In genomic region chr4:127732623-127733199, GRCh38 we compare ENCODE assay signal across 8 cellular contexts. TPM values are rescaled to one million over a fixed set of nuclear protein-coding genes. Genes with fewer than 3 reads are reported as not detected.
DNase-seq lines count a peak whose midpoint lies in the region; ATAC-seq, FAIRE-seq and TF ChIP-seq lines count a peak whose summit lies in the region.

No MANE protein-coding gene starts in this region.

- no CpG with 5 or more reads among the region's 7 CpGs for WGBS in trophoblast cell (ENCODE audit: extremely low coverage, insufficient coverage, insufficient read length)

- peak; percentile 79 for FAIRE-seq in RCC 7860 (lab: Jason Lieb, UNC)

- no peak overlapping the region for H3K4ac ChIP-seq in trophoblast cell (ENCODE audit: low read depth, low read length)

- H2AFZ ChIP-seq in fibroblast of lung (ENCODE audit: low read length) (no peak overlapping the region), trophoblast cell (ENCODE audit: insufficient read depth, low read length, poor library complexity) (no peak overlapping the region)

- no peak overlapping the region for H3K23ac ChIP-seq in trophoblast cell (ENCODE audit: low read length)

- DNase-seq in EL (peak; percentile 51), HuH-7 (ENCODE audit: low spot score) (peak; percentile 30), RCC 7860 (ENCODE audit: low spot score) (peak; percentile 50), fibroblast of lung (ENCODE audit: low read depth in 2 of 2) (peak; percentile 34 to 73), trophoblast cell (peak; percentile 11 to 84), NCI-H187 treated with DMSO at 0.1 percent for 48 hours (lab: John Stamatoyannopoulos, UW) (no peak)

- H3K4me3 ChIP-seq in fibroblast of lung (replicated peaks in 1 of 4; ENCODE audit: control extremely low read depth in 1 of 4, insufficient read depth in 1 of 4, low read depth in 3 of 4, low read length in 4 of 4) (no peak overlapping the region), trophoblast cell (ENCODE audit: low read depth, low read length) (no peak overlapping the region)

- H4K91ac ChIP-seq in trophoblast cell (ENCODE audit: low read depth, low read length): no peak overlapping the region

- H3K9ac ChIP-seq in fibroblast of lung (ENCODE audit: insufficient read depth, low read length) (no peak overlapping the region), trophoblast cell (ENCODE audit: low read length) (no peak overlapping the region)

- H3K27me3 ChIP-seq in fibroblast of lung (ENCODE audit: control insufficient read depth, insufficient read depth, low read length) (no peaks in the 10 kb centered on the region), trophoblast cell (ENCODE audit: insufficient read depth, low read length) (no peaks in the 10 kb centered on the region)

- H3K18ac ChIP-seq in trophoblast cell (ENCODE audit: low read length): no peak overlapping the region

- H3K4me2 ChIP-seq in fibroblast of lung (ENCODE audit: extremely low read depth, insufficient read depth, low read length): no peak overlapping the region
- no peak overlapping the region for H3K4me2 ChIP-seq in trophoblast cell (ENCODE audit: low read length)

- ATAC-seq in GM21367 (IDR thresholded peaks at IDR 0.05; ENCODE audit: unreplicated experiment) (peak; percentile 84), GM21619 (IDR thresholded peaks at IDR 0.05; ENCODE audit: unreplicated experiment) (no peak)

- no peak overlapping the region for H2AK5ac ChIP-seq in trophoblast cell (ENCODE audit: low read length)

- no peak overlapping the region for H4K8ac ChIP-seq in trophoblast cell (ENCODE audit: low read depth, low read length)

- H3K27ac ChIP-seq in fibroblast of lung (ENCODE audit: insufficient read depth, low read length) (no peak overlapping the region), trophoblast cell (ENCODE audit: low read depth, low read length) (no peak overlapping the region)

- H3K36me3 ChIP-seq in fibroblast of lung (ENCODE audit: control insufficient read depth, insufficient read depth, low read length): no peaks in the 10 kb centered on the region
- no peaks in the 10 kb centered on the region for H3K36me3 ChIP-seq in trophoblast cell (ENCODE audit: control insufficient read depth in 1 of 2, insufficient read depth in 2 of 2, low read length in 2 of 2)

- peak; percentile 41 to 57 for TF ChIP-seq CTCF in fibroblast of lung (conservative IDR thresholded peaks at IDR 0.05 in 1 of 2, IDR thresholded peaks at IDR 0.05 in 1 of 2; ENCODE audit: low read depth in 1 of 2, low read length in 2 of 2)

- no peak overlapping the region for H2BK120ac ChIP-seq in trophoblast cell (ENCODE audit: insufficient read depth, low read length, poor library complexity)

- H3K79me2 ChIP-seq in fibroblast of lung (ENCODE audit: control insufficient read depth, insufficient read depth, low read length) (no peaks in the 10 kb centered on the region), trophoblast cell (ENCODE audit: control insufficient read depth, insufficient read depth, low read length, poor library complexity) (no peaks in the 10 kb centered on the region)

- no peak overlapping the region for H2BK5ac ChIP-seq in trophoblast cell (ENCODE audit: low read depth, low read length, poor library complexity)

- H3K4me1 ChIP-seq in fibroblast of lung (ENCODE audit: control insufficient read depth, extremely low read depth, insufficient read depth, low read length) (no peaks in the 10 kb centered on the region), trophoblast cell (ENCODE audit: control insufficient read depth in 1 of 2, insufficient read depth in 2 of 2, low read length in 2 of 2) (no peaks in the 10 kb centered on the region)

- no peak overlapping the region for H3K14ac ChIP-seq in trophoblast cell (ENCODE audit: low read length)

- no peak overlapping the region for H2BK12ac ChIP-seq in trophoblast cell (ENCODE audit: low read length)

- H4K20me1 ChIP-seq in fibroblast of lung (ENCODE audit: control insufficient read depth, extremely low read depth, insufficient read depth, low read length): no peaks in the 10 kb centered on the region

- H3K79me1 ChIP-seq in trophoblast cell (ENCODE audit: low read length): no peaks in the 10 kb centered on the region

- no peak overlapping the region for H4K12ac ChIP-seq in trophoblast cell (ENCODE audit: low read depth, low read length)

- H3K9me3 ChIP-seq in fibroblast of lung (ENCODE audit: control insufficient read depth, insufficient read depth, low read depth, low read length) (no peaks in the 10 kb centered on the region), trophoblast cell (ENCODE audit: insufficient read depth, low read depth, low read length) (no peaks in the 10 kb centered on the region)

RNA-seq across cellular contexts. Expression of gene SLC25A31, which starts 2.5 kb away (rescaled TPM):
- total RNA-seq in fibroblast of lung: not detected in 2 replicates
- not detected in 2 replicates for polyA plus RNA-seq in fibroblast of lung
- polyA plus RNA-seq in fibroblast of lung (2012): not detected in 2 replicates
- polyA minus RNA-seq in fibroblast of lung (ENCODE audit: low replicate concordance): not detected in 2 replicates
- polyA plus RNA-seq in trophoblast cell (2013): not detected in 2 replicates

RNA-seq across cellular contexts. Expression of gene HSPA4L, which starts 49.4 kb away (rescaled TPM):
- 8.5 and 10.1 TPM in 2 replicates for total RNA-seq in fibroblast of lung
- polyA plus RNA-seq in fibroblast of lung: 3.9 and 9.9 TPM in 2 replicates
- 3.6 and 6.6 TPM in 2 replicates for polyA plus RNA-seq in fibroblast of lung (2012)
- 2.1 and 5.6 TPM in 2 replicates for polyA minus RNA-seq in fibroblast of lung (ENCODE audit: low replicate concordance)
- 6.8 and 7.4 TPM in 2 replicates for polyA plus RNA-seq in trophoblast cell (2013)
